Comparison of ENCODE assay signal across 1 cellular context in the genomic region with DNA sequence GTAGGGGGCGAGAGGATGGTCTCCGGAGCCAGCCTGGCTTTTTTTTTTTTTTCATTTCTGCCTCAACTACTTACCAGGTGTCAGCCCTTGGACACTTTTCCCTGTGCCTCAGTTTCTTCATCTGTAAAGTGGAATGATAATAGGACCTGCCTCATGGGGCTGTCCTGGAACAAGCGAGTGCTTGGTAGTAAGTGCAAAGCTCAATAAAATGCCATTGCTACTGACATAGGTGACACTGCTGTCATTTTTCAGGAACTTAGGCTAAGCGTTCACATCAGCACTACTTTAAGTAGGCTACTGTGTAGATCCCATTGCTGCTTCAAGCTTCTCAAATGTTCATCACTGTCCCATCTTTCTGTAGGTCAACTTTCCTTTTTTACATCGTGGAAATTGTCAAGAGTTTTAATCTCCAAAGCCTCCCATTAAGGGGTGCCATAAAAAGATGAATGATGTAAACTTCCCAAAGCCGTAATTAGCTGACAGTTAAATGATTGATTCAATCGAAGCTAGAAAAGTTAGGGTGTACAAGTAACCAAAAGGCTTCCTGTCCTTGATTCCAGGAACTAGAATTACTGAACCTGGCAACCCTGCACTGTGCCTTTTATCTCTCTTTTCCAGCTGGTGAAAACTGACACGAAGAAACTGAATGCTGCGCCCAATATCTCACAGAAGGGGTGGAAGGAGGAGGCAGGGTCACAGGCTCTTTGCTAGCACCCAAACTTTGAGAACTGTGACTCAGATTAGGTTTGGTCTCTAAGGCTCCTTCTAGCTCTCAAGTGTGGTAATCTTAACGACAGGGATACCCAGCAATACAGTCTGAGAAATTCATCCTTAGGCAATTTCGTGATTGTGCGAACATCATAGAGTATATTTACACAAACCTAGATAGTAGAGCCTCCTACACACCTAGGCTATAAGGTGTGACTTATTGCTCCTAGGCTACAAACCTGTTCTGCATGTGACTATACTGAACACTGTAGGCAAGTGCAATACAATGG.
TF ChIP-seq lines count a peak whose summit lies in the region.

No MANE protein-coding gene starts in this region.

TF ChIP-seq in HepG2, 621 proteins besides CTCF, POLR2A, EP300 and RAD21 (continues in another document):
- TF ChIP-seq, protein P1, sequence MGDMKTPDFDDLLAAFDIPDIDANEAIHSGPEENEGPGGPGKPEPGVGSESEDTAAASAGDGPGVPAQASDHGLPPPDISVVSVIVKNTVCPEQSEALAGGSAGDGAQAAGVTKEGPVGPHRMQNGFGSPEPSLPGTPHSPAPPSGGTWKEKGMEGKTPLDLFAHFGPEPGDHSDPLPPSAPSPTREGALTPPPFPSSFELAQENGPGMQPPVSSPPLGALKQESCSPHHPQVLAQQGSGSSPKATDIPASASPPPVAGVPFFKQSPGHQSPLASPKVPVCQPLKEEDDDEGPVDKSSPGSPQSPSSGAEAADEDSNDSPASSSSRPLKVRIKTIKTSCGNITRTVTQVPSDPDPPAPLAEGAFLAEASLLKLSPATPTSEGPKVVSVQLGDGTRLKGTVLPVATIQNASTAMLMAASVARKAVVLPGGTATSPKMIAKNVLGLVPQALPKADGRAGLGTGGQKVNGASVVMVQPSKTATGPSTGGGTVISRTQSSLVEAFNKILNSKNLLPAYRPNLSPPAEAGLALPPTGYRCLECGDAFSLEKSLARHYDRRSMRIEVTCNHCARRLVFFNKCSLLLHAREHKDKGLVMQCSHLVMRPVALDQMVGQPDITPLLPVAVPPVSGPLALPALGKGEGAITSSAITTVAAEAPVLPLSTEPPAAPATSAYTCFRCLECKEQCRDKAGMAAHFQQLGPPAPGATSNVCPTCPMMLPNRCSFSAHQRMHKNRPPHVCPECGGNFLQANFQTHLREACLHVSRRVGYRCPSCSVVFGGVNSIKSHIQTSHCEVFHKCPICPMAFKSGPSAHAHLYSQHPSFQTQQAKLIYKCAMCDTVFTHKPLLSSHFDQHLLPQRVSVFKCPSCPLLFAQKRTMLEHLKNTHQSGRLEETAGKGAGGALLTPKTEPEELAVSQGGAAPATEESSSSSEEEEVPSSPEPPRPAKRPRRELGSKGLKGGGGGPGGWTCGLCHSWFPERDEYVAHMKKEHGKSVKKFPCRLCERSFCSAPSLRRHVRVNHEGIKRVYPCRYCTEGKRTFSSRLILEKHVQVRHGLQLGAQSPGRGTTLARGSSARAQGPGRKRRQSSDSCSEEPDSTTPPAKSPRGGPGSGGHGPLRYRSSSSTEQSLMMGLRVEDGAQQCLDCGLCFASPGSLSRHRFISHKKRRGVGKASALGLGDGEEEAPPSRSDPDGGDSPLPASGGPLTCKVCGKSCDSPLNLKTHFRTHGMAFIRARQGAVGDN (CRISPR knock-in tag; IDR thresholded peaks at IDR 0.05): no peak
- TF ChIP-seq ZNF550 (CRISPR knock-in tag; IDR thresholded peaks at IDR 0.05; ENCODE audit: borderline replicate concordance): no peak
- no peak for TF ChIP-seq SOX13 (IDR thresholded peaks at IDR 0.05)
- TF ChIP-seq SOX13 (CRISPR knock-in tag; conservative IDR thresholded peaks at IDR 0.05 in 1 of 2, IDR thresholded peaks at IDR 0.05 in 1 of 2): no peak
- TF ChIP-seq, protein P2, sequence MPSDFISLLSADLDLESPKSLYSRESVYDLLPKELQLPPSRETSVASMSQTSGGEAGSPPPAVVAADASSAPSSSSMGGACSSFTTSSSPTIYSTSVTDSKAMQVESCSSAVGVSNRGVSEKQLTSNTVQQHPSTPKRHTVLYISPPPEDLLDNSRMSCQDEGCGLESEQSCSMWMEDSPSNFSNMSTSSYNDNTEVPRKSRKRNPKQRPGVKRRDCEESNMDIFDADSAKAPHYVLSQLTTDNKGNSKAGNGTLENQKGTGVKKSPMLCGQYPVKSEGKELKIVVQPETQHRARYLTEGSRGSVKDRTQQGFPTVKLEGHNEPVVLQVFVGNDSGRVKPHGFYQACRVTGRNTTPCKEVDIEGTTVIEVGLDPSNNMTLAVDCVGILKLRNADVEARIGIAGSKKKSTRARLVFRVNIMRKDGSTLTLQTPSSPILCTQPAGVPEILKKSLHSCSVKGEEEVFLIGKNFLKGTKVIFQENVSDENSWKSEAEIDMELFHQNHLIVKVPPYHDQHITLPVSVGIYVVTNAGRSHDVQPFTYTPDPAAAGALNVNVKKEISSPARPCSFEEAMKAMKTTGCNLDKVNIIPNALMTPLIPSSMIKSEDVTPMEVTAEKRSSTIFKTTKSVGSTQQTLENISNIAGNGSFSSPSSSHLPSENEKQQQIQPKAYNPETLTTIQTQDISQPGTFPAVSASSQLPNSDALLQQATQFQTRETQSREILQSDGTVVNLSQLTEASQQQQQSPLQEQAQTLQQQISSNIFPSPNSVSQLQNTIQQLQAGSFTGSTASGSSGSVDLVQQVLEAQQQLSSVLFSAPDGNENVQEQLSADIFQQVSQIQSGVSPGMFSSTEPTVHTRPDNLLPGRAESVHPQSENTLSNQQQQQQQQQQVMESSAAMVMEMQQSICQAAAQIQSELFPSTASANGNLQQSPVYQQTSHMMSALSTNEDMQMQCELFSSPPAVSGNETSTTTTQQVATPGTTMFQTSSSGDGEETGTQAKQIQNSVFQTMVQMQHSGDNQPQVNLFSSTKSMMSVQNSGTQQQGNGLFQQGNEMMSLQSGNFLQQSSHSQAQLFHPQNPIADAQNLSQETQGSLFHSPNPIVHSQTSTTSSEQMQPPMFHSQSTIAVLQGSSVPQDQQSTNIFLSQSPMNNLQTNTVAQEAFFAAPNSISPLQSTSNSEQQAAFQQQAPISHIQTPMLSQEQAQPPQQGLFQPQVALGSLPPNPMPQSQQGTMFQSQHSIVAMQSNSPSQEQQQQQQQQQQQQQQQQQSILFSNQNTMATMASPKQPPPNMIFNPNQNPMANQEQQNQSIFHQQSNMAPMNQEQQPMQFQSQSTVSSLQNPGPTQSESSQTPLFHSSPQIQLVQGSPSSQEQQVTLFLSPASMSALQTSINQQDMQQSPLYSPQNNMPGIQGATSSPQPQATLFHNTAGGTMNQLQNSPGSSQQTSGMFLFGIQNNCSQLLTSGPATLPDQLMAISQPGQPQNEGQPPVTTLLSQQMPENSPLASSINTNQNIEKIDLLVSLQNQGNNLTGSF (CRISPR knock-in tag; IDR thresholded peaks at IDR 0.05): no peak
- TF ChIP-seq ZNF329 (CRISPR knock-in tag; IDR thresholded peaks at IDR 0.05; ENCODE audit: low read depth): no peak
- no peak for TF ChIP-seq TBL1XR1 (IDR thresholded peaks at IDR 0.05; ENCODE audit: borderline replicate concordance, low read length, partially characterized antibody)
- TF ChIP-seq ZMYM3 (CRISPR knock-in tag; IDR thresholded peaks at IDR 0.05): peak; percentile 61
- TF ChIP-seq, protein P3, sequence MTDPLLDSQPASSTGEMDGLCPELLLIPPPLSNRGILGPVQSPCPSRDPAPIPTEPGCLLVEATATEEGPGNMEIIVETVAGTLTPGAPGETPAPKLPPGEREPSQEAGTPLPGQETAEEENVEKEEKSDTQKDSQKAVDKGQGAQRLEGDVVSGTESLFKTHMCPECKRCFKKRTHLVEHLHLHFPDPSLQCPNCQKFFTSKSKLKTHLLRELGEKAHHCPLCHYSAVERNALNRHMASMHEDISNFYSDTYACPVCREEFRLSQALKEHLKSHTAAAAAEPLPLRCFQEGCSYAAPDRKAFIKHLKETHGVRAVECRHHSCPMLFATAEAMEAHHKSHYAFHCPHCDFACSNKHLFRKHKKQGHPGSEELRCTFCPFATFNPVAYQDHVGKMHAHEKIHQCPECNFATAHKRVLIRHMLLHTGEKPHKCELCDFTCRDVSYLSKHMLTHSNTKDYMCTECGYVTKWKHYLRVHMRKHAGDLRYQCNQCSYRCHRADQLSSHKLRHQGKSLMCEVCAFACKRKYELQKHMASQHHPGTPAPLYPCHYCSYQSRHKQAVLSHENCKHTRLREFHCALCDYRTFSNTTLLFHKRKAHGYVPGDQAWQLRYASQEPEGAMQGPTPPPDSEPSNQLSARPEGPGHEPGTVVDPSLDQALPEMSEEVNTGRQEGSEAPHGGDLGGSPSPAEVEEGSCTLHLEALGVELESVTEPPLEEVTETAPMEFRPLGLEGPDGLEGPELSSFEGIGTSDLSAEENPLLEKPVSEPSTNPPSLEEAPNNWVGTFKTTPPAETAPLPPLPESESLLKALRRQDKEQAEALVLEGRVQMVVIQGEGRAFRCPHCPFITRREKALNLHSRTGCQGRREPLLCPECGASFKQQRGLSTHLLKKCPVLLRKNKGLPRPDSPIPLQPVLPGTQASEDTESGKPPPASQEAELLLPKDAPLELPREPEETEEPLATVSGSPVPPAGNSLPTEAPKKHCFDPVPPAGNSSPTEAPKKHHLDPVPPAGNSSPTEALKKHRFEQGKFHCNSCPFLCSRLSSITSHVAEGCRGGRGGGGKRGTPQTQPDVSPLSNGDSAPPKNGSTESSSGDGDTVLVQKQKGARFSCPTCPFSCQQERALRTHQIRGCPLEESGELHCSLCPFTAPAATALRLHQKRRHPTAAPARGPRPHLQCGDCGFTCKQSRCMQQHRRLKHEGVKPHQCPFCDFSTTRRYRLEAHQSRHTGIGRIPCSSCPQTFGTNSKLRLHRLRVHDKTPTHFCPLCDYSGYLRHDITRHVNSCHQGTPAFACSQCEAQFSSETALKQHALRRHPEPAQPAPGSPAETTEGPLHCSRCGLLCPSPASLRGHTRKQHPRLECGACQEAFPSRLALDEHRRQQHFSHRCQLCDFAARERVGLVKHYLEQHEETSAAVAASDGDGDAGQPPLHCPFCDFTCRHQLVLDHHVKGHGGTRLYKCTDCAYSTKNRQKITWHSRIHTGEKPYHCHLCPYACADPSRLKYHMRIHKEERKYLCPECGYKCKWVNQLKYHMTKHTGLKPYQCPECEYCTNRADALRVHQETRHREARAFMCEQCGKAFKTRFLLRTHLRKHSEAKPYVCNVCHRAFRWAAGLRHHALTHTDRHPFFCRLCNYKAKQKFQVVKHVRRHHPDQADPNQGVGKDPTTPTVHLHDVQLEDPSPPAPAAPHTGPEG (CRISPR knock-in tag; IDR thresholded peaks at IDR 0.05): no peak
- TF ChIP-seq, protein P4, sequence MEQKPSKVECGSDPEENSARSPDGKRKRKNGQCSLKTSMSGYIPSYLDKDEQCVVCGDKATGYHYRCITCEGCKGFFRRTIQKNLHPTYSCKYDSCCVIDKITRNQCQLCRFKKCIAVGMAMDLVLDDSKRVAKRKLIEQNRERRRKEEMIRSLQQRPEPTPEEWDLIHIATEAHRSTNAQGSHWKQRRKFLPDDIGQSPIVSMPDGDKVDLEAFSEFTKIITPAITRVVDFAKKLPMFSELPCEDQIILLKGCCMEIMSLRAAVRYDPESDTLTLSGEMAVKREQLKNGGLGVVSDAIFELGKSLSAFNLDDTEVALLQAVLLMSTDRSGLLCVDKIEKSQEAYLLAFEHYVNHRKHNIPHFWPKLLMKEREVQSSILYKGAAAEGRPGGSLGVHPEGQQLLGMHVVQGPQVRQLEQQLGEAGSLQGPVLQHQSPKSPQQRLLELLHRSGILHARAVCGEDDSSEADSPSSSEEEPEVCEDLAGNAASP (CRISPR knock-in tag; IDR thresholded peaks at IDR 0.05; ENCODE audit: borderline replicate concordance): no peak
- TF ChIP-seq MYC (CRISPR knock-in tag; IDR thresholded peaks at IDR 0.05; ENCODE audit: borderline replicate concordance): no peak
- TF ChIP-seq ZNF549 (CRISPR knock-in tag; IDR thresholded peaks at IDR 0.05): no peak
- TF ChIP-seq DR1 (CRISPR knock-in tag; IDR thresholded peaks at IDR 0.05): no peak
- TF ChIP-seq ZNF253 (CRISPR knock-in tag; IDR thresholded peaks at IDR 0.05; ENCODE audit: borderline replicate concordance): no peak
- TF ChIP-seq, protein P5, sequence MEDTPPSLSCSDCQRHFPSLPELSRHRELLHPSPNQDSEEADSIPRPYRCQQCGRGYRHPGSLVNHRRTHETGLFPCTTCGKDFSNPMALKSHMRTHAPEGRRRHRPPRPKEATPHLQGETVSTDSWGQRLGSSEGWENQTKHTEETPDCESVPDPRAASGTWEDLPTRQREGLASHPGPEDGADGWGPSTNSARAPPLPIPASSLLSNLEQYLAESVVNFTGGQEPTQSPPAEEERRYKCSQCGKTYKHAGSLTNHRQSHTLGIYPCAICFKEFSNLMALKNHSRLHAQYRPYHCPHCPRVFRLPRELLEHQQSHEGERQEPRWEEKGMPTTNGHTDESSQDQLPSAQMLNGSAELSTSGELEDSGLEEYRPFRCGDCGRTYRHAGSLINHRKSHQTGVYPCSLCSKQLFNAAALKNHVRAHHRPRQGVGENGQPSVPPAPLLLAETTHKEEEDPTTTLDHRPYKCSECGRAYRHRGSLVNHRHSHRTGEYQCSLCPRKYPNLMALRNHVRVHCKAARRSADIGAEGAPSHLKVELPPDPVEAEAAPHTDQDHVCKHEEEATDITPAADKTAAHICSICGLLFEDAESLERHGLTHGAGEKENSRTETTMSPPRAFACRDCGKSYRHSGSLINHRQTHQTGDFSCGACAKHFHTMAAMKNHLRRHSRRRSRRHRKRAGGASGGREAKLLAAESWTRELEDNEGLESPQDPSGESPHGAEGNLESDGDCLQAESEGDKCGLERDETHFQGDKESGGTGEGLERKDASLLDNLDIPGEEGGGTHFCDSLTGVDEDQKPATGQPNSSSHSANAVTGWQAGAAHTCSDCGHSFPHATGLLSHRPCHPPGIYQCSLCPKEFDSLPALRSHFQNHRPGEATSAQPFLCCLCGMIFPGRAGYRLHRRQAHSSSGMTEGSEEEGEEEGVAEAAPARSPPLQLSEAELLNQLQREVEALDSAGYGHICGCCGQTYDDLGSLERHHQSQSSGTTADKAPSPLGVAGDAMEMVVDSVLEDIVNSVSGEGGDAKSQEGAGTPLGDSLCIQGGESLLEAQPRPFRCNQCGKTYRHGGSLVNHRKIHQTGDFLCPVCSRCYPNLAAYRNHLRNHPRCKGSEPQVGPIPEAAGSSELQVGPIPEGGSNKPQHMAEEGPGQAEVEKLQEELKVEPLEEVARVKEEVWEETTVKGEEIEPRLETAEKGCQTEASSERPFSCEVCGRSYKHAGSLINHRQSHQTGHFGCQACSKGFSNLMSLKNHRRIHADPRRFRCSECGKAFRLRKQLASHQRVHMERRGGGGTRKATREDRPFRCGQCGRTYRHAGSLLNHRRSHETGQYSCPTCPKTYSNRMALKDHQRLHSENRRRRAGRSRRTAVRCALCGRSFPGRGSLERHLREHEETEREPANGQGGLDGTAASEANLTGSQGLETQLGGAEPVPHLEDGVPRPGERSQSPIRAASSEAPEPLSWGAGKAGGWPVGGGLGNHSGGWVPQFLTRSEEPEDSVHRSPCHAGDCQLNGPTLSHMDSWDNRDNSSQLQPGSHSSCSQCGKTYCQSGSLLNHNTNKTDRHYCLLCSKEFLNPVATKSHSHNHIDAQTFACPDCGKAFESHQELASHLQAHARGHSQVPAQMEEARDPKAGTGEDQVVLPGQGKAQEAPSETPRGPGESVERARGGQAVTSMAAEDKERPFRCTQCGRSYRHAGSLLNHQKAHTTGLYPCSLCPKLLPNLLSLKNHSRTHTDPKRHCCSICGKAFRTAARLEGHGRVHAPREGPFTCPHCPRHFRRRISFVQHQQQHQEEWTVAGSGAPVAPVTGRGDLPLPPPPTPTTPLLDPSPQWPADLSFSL (CRISPR knock-in tag; IDR thresholded peaks at IDR 0.05): no peak
- TF ChIP-seq SMAD9 (CRISPR knock-in tag; IDR thresholded peaks at IDR 0.05): no peak
- no peak for TF ChIP-seq ZNF678 (CRISPR knock-in tag; IDR thresholded peaks at IDR 0.05)
- no peak for TF ChIP-seq SETDB1 (CRISPR knock-in tag; IDR thresholded peaks at IDR 0.05; ENCODE audit: borderline replicate concordance)
- TF ChIP-seq SOX6 (IDR thresholded peaks at IDR 0.05): no peak
- TF ChIP-seq SOX6 (CRISPR knock-in tag; IDR thresholded peaks at IDR 0.05): 0 out of 2 replicates have a peak, but pooled peaks have one; percentile 1
- TF ChIP-seq, protein P6, sequence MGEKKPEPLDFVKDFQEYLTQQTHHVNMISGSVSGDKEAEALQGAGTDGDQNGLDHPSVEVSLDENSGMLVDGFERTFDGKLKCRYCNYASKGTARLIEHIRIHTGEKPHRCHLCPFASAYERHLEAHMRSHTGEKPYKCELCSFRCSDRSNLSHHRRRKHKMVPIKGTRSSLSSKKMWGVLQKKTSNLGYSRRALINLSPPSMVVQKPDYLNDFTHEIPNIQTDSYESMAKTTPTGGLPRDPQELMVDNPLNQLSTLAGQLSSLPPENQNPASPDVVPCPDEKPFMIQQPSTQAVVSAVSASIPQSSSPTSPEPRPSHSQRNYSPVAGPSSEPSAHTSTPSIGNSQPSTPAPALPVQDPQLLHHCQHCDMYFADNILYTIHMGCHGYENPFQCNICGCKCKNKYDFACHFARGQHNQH (CRISPR knock-in tag; IDR thresholded peaks at IDR 0.05): no peak
- no peak for TF ChIP-seq ZNF10 (CRISPR knock-in tag; IDR thresholded peaks at IDR 0.05; ENCODE audit: borderline replicate concordance, low read depth)
- no peak for TF ChIP-seq ZSCAN22 (CRISPR knock-in tag; IDR thresholded peaks at IDR 0.05)
- TF ChIP-seq GATAD1 (CRISPR knock-in tag; IDR thresholded peaks at IDR 0.05): no peak
